ENCODE assay signal across 9 cellular contexts in the genomic region with DNA sequence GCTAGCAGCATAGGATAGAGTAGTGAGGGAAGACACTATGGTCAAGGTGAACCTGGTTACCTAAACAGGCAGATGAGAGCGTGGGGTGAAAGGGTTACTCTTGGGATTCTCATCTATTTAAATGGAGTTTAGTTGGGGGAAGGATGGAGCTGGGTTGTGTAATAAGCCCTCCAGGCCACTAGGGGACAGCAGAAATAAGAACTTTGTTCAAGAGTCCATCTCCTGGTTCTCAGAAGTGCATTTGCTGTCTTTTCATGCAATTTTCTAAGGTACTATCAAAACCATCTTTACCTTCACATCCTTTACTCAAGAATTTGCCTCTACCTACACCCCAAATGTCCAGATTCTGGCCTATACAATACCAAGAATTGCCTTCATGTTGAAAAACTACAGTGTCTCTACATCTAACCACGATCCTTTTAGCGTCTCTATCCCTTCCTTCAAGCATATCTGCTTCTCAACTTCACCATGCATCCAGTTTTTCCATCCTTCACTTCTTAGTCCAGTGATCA. TPM values are rescaled to one million over a fixed set of nuclear protein-coding genes. Genes with fewer than 3 reads are reported as not detected.
DNase-seq lines count a peak whose midpoint lies in the region; ATAC-seq and TF ChIP-seq lines count a peak whose summit lies in the region.
"Had no signal": no experiment of that assay in that cellular context is flagged by ENCODE, and none has a peak within 500 bp of the region (broad histone marks: within the 10 kb centered on the region; RNA-seq: fewer than 3 reads in every experiment).

No MANE protein-coding gene starts in this region.

- ATAC-seq in upper lobe of right lung (peak; percentile 71), GM21447 (IDR thresholded peaks at IDR 0.05; ENCODE audit: unreplicated experiment) (no peak), GM19455 (IDR thresholded peaks at IDR 0.05; ENCODE audit: unreplicated experiment) (no peak)

- H3K36me3 Mint-ChIP-seq in endothelial cell (ENCODE audit: low read depth, unreplicated experiment): peaks cover 3% of the 10 kb centered on the region

- no peaks in the 10 kb centered on the region for H3K9me3 ChIP-seq in upper lobe of right lung

- no peak overlapping the region for H3K4me3 ChIP-seq in upper lobe of right lung

- no peak overlapping the region for H3K27ac ChIP-seq in upper lobe of right lung

- no peak overlapping the region for H3K4me3 Mint-ChIP-seq in endothelial cell (ENCODE audit: unreplicated experiment)

- peaks cover 3% of the 10 kb centered on the region for H3K27me3 Mint-ChIP-seq in endothelial cell (ENCODE audit: unreplicated experiment)

- H3K27me3 ChIP-seq in upper lobe of right lung: no peaks in the 10 kb centered on the region

- peak; percentile 38 to 52 for DNase-seq in stimulated activated CD4-positive, alpha-beta T cell treated with anti-CD3 and anti-CD28 coated beads, Interleukin-2, amount 100 ng/mL, for 24 hours
- no peak for DNase-seq in stimulated activated CD4-positive, alpha-beta T cell treated with anti-CD3 and anti-CD28 coated beads, Interleukin-2, amount 100 ng/mL, for 48 hours
- peak; percentile 28 for DNase-seq in RKO (ENCODE audit: low spot score)
- DNase-seq in endothelial cell (ENCODE audit: low spot score): no peak
- no peak for DNase-seq in upper lobe of right lung
- DNase-seq in NCI-H1048 (lab: John Stamatoyannopoulos, UW): no peak

- no peak overlapping the region for H3K27ac Mint-ChIP-seq in endothelial cell (ENCODE audit: unreplicated experiment)

- peak; percentile 55 for TF ChIP-seq CTCF in endothelial cell (IDR thresholded peaks at IDR 0.05; ENCODE audit: unreplicated experiment)
- TF ChIP-seq CTCF in upper lobe of right lung (IDR thresholded peaks at IDR 0.05): peak; percentile 59

- no peaks in the 10 kb centered on the region for H3K36me3 ChIP-seq in upper lobe of right lung

- no peaks in the 10 kb centered on the region for H3K4me1 ChIP-seq in upper lobe of right lung

- no peaks in the 10 kb centered on the region for H3K9me3 Mint-ChIP-seq in endothelial cell (ENCODE audit: unreplicated experiment)

- intact Hi-C loops in upper lobe of right lung (cut with DNase I): no loop called here

- H3K4me1 Mint-ChIP-seq in endothelial cell (ENCODE audit: unreplicated experiment): peaks cover 9% of the 10 kb centered on the region

RNA-seq across cellular contexts. Expression of a gene that starts 28.0 kb away (rescaled TPM):
- total RNA-seq in endothelial cell (ENCODE audit: unreplicated experiment) (not detected), upper lobe of right lung (1.6 TPM)
- total RNA-seq: skeletal muscle tissue had no signal

RNA-seq across cellular contexts. Expression of a gene that starts 39.5 kb away (rescaled TPM):
- total RNA-seq in endothelial cell (ENCODE audit: unreplicated experiment) (not detected), upper lobe of right lung (20.7 TPM)

Comparison
In these comparisons a context has a peak if more than half of its experiments do, and no peak if none do; other contexts are left out.
1. DNase-seq: peak in stimulated activated CD4-positive, alpha-beta T cell treated with anti-CD3 and anti-CD28 coated beads, Interleukin-2, amount 100 ng/mL, for 24 hours (2 of 2) and RKO (single experiment); none in stimulated activated CD4-positive, alpha-beta T cell treated with anti-CD3 and anti-CD28 coated beads, Interleukin-2, amount 100 ng/mL, for 48 hours (0 of 2), endothelial cell (single experiment), upper lobe of right lung (single experiment) and NCI-H1048 (single experiment).
2. RNA of a gene that starts 39.5 kb away (total RNA-seq): 20.7 TPM in upper lobe of right lung (single experiment); not detected in endothelial cell (single experiment); every median in the first group is over 10 times any median in the second.